Comparison of ENCODE assay signal across 22 cellular contexts in genomic region chr11:27408231-27408630, GRCh38.
"Had no signal": no experiment of that assay in that cellular context is flagged by ENCODE, and none has a peak within 500 bp of the region (broad histone marks: within the 10 kb centered on the region; RNA-seq: fewer than 3 reads in every experiment).

No MANE protein-coding gene starts in this region.

- ATAC-seq: gastroesophageal sphincter, left lobe of liver, psoas muscle had no signal

- H3K27me3 ChIP-seq: cardiac muscle cell, colonic mucosa, gastroesophageal sphincter, stomach, tibial artery, upper lobe of left lung, uterus had no signal

- H3K4me3 ChIP-seq: cardiac muscle cell, colonic mucosa, gastroesophageal sphincter, lung, psoas muscle, stomach, tibial artery, upper lobe of left lung, uterus had no signal

- H3K79me2 ChIP-seq: parathyroid adenoma had no signal

- H2AFZ ChIP-seq: parathyroid adenoma had no signal

- H3K36me3 ChIP-seq: colonic mucosa, gastroesophageal sphincter, stomach, upper lobe of left lung, uterus had no signal

- H3K4me3 Mint-ChIP-seq: endodermal cell, naive B cell, nephron had no signal

- H3K9me3 Mint-ChIP-seq: endodermal cell, naive B cell, nephron had no signal

- H3K4me1 ChIP-seq: colonic mucosa, gastroesophageal sphincter, parathyroid adenoma, psoas muscle, upper lobe of left lung, uterus had no signal

- H3K36me3 Mint-ChIP-seq: naive B cell had no signal

- H3K27ac ChIP-seq: colonic mucosa, gastroesophageal sphincter, parathyroid adenoma, psoas muscle, stomach, upper lobe of left lung, uterus had no signal

- H3K27me3 Mint-ChIP-seq: naive B cell had no signal

- H3K27ac Mint-ChIP-seq: endodermal cell, naive B cell, nephron had no signal

- H3K9ac ChIP-seq: parathyroid adenoma had no signal

- DNase-seq: colonic mucosa; effector CD4-positive, alpha-beta T cell; endodermal cell; foreskin fibroblast; hippocampal formation; mesendoderm; naive B cell; psoas muscle; retina; small intestine; stimulated activated CD4-positive, alpha-beta T cell treated with anti-CD3 and anti-CD28 coated beads, Interleukin-12 subunit alpha, Interleukin-12 subunit beta, amount 100 ng/mL, for 4 hours; stimulated activated naive CD4-positive, alpha-beta T cell; stomach; tibial artery; upper lobe of left lung; uterus had no signal

- H3K9me3 ChIP-seq: colonic mucosa, gastroesophageal sphincter, psoas muscle, stomach, tibial artery, upper lobe of left lung, uterus had no signal
